ENCODE assay signal across 13 cellular contexts in the genomic region with DNA sequence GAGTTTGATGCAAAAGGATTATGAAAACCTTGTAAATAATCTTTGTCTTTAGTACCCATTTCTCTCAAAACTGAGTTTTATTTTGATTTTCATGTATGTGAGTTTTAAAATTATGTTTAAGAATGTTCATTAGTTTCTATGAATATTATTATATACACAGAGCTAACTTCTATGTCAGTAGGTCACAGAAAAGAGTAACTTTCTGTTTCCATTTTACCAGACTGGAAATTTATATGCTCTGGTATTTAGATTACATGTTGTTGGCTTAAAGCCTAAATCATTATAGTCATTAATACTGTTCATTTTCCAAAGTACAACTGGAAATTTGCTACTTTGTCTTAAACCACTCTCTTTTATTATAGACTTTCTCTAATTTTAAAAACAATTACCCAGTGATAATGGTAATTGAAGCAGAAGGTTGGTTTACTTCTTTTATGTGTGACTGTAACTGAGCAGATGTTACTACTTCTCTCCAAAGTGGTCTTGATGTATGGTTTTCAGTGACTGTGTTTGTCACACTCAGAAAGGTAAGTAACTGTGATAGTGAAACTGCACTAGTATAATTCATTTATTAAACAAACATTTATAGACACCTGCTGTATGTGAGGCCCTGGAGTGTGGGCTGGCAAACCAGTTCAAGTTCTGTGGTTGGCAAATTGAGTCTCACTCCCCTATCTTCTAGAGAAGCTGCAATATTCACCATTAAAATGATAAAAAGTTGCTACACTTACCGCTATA.
"Had no signal": no experiment of that assay in that cellular context is flagged by ENCODE, and none has a peak within 500 bp of the region (broad histone marks: within the 10 kb centered on the region; RNA-seq: fewer than 3 reads in every experiment).

No MANE protein-coding gene starts in this region.

- ATAC-seq: gastrocnemius medialis; heart right ventricle; natural killer cell treated with Interleukin-12 subunit alpha and Interleukin-12 subunit beta and Interleukin-15 and Interleukin-18, amount 100 ng/mL, for 72 hours; stimulated activated memory B cell treated with anti-CD40 and anti-IgM and Interleukin-4, amounts not matched to agents 10 μg/mL and 1 μg/mL and 100 μg/mL, for 72 hours had no signal

- H3K27ac Mint-ChIP-seq: memory B cell; natural killer cell treated with Interleukin-12 subunit alpha and Interleukin-12 subunit beta and Interleukin-15 and Interleukin-18, amount 100 ng/mL, for 72 hours; stimulated activated memory B cell treated with anti-CD40 and anti-IgM and Interleukin-4, amounts not matched to agents 10 μg/mL and 1 μg/mL and 100 μg/mL, for 72 hours had no signal

- H3K27me3 Mint-ChIP-seq: memory B cell had no signal

- DNase-seq: adrenal gland; caudate nucleus; effector CD4-positive, alpha-beta T cell; gastrocnemius medialis; heart right ventricle; islet precursor cell; left lung; nucleus accumbens; T-helper 9 cell; upper lobe of left lung had no signal

- H3K4me3 Mint-ChIP-seq: memory B cell; natural killer cell treated with Interleukin-12 subunit alpha and Interleukin-12 subunit beta and Interleukin-15 and Interleukin-18, amount 100 ng/mL, for 72 hours; stimulated activated memory B cell treated with anti-CD40 and anti-IgM and Interleukin-4, amounts not matched to agents 10 μg/mL and 1 μg/mL and 100 μg/mL, for 72 hours had no signal

- H3K36me3 Mint-ChIP-seq: memory B cell; natural killer cell treated with Interleukin-12 subunit alpha and Interleukin-12 subunit beta and Interleukin-15 and Interleukin-18, amount 100 ng/mL, for 72 hours; stimulated activated memory B cell treated with anti-CD40 and anti-IgM and Interleukin-4, amounts not matched to agents 10 μg/mL and 1 μg/mL and 100 μg/mL, for 72 hours had no signal

- H3K9me3 Mint-ChIP-seq: memory B cell; natural killer cell treated with Interleukin-12 subunit alpha and Interleukin-12 subunit beta and Interleukin-15 and Interleukin-18, amount 100 ng/mL, for 72 hours; stimulated activated memory B cell treated with anti-CD40 and anti-IgM and Interleukin-4, amounts not matched to agents 10 μg/mL and 1 μg/mL and 100 μg/mL, for 72 hours had no signal
